In genomic region chr7:138753611-138754010, GRCh38 we compare ENCODE assay signal across 21 cellular contexts. TPM values are rescaled to one million over a fixed set of nuclear protein-coding genes. Genes with fewer than 3 reads are reported as not detected.
DNase-seq lines count a peak whose midpoint lies in the region; ATAC-seq and TF ChIP-seq lines count a peak whose summit lies in the region.
"Had no signal": no experiment of that assay in that cellular context is flagged by ENCODE, and none has a peak within 500 bp of the region (broad histone marks: within the 10 kb centered on the region; RNA-seq: fewer than 3 reads in every experiment).

No MANE protein-coding gene starts in this region.

- no peak for ATAC-seq in activated T-cell treated with anti-CD3 and anti-CD28 coated beads, Interleukin-2, amount 50 U/mL, for 72 hours (replicated peaks in 1 of 2)
- no peak for ATAC-seq in naive thymus-derived CD4-positive, alpha-beta T cell
- ATAC-seq in HG03565 (IDR thresholded peaks at IDR 0.05; ENCODE audit: unreplicated experiment), result no peak
- ATAC-seq: body of pancreas, esophagus mucosa, sciatic nerve had no signal

- H3K27ac Mint-ChIP-seq in activated T-cell treated with anti-CD3 and anti-CD28 coated beads, Interleukin-2, amount 50 U/mL, for 72 hours, result peak overlapping the region; percentile 58
- peak overlapping the region; percentile 89 to 99 (median 96) for H3K27ac Mint-ChIP-seq in naive thymus-derived CD4-positive, alpha-beta T cell

- CTCF ChIA-PET in naive thymus-derived CD4-positive, alpha-beta T cell (lab: Charles Lee), result no interaction called here

- H3K27me3 Mint-ChIP-seq in activated T-cell treated with anti-CD3 and anti-CD28 coated beads, Interleukin-2, amount 50 U/mL, for 72 hours (ENCODE audit: low read depth), result no peaks in the 10 kb centered on the region
- H3K27me3 Mint-ChIP-seq in naive thymus-derived CD4-positive, alpha-beta T cell, result peaks cover 0 to 4% (median 0%) of the 10 kb centered on the region in 5 donors

- no peak for TF ChIP-seq POLR2A in ovary (IDR thresholded peaks at IDR 0.05)

- H3K36me3 ChIP-seq in KOPT-K1 (ENCODE audit: insufficient read depth, low read length), result no peaks in the 10 kb centered on the region
- H3K36me3 ChIP-seq in naive thymus-derived CD4-positive, alpha-beta T cell (ENCODE audit: control insufficient read depth in 2 of 3, insufficient read depth in 3 of 3, low read length in 3 of 3), result no peaks in the 10 kb centered on the region
- no peaks in the 10 kb centered on the region for H3K36me3 ChIP-seq in ovary

- 83 to 93% (median 84%) methylated on average over 5 of the region's 5 CpGs for WGBS in ovary, 3 donors

- no peaks in the 10 kb centered on the region for H3K27me3 ChIP-seq in naive thymus-derived CD4-positive, alpha-beta T cell (ENCODE audit: control insufficient read depth in 2 of 2, insufficient read depth in 2 of 2, low read length in 2 of 2)
- H3K27me3 ChIP-seq in ovary, result no peaks in the 10 kb centered on the region
- H3K27me3 ChIP-seq: body of pancreas had no signal

- POLR2A ChIA-PET in naive thymus-derived CD4-positive, alpha-beta T cell (lab: Charles Lee), result no interaction called here

- DNase-seq in activated T-cell treated with anti-CD3 and anti-CD28 coated beads, Interleukin-2, amount 50 U/mL, for 1 hour, result peak; percentile 32
- no peak for DNase-seq in activated T-cell treated with anti-CD3 and anti-CD28 coated beads for 4 hours
- DNase-seq in activated T-cell treated with anti-CD3 and anti-CD28 coated beads, Interleukin-2, amount 50 U/mL, for 72 hours, result peak in 1 of 2 donors; percentile 39
- peak in 1 of 9 donors; percentile 54 for DNase-seq in naive thymus-derived CD4-positive, alpha-beta T cell
- DNase-seq in NCI-H187 treated with DMSO at 0.1 percent for 48 hours (lab: John Stamatoyannopoulos, UW), result no peak
- DNase-seq in ovary, result no peak
- DNase-seq: body of pancreas; cortex of kidney; glutamatergic neuron; IMR-90; MV-4-11; NCI-H69; stimulated activated CD4-positive, alpha-beta T cell treated with anti-CD3 and anti-CD28 coated beads, Interleukin-1b, Interleukin-23, amount 100 ng/mL, for 48 hours had no signal

- intact Hi-C loops in naive thymus-derived CD4-positive, alpha-beta T cell (cut with micrococcal nuclease), result loop anchor here (2.0 to 10.0 kb wide), 15 partner anchors 37 to 1724 kb away; partner anchors contain the start of genes CREB3L2 (in 1 of the 2), KIAA1549 (in 1 of the 2), MKRN1 (in 1 of the 2) and UBN2 (in 1 of the 2)
- intact Hi-C loops in ovary (cut with DNase I), result no loop called here

- H3K4me3 ChIP-seq in naive thymus-derived CD4-positive, alpha-beta T cell (ENCODE audit: low read length), result no peak overlapping the region
- no peak overlapping the region for H3K4me3 ChIP-seq in ovary
- H3K4me3 ChIP-seq: body of pancreas had no signal

- no peak for TF ChIP-seq CTCF in ovary (IDR thresholded peaks at IDR 0.05)

- H3K4me1 Mint-ChIP-seq in activated T-cell treated with anti-CD3 and anti-CD28 coated beads, Interleukin-2, amount 50 U/mL, for 72 hours (ENCODE audit: low read depth), result peaks cover 70% of the 10 kb centered on the region
- peaks cover 33 to 76% (median 58%) of the 10 kb centered on the region in 7 donors for H3K4me1 Mint-ChIP-seq in naive thymus-derived CD4-positive, alpha-beta T cell

- no peak for TF ChIP-seq EP300 in ovary (IDR thresholded peaks at IDR 0.05)

- peak overlapping the region; percentile 55 to 69 for H3K4me3 Mint-ChIP-seq in activated T-cell treated with anti-CD3 and anti-CD28 coated beads, Interleukin-2, amount 50 U/mL, for 72 hours
- H3K4me3 Mint-ChIP-seq in naive thymus-derived CD4-positive, alpha-beta T cell, result peak overlapping the region in 7 of 10 donors; percentile 32 to 81 (median 71)

- H3K36me3 Mint-ChIP-seq in activated T-cell treated with anti-CD3 and anti-CD28 coated beads, Interleukin-2, amount 50 U/mL, for 72 hours (ENCODE audit: insufficient read depth in 2 of 2), result peaks cover 0 to 1% of the 10 kb centered on the region in 2 donors
- peaks cover 0 to 2% (median 0%) of the 10 kb centered on the region in 5 donors for H3K36me3 Mint-ChIP-seq in naive thymus-derived CD4-positive, alpha-beta T cell

- no peaks in the 10 kb centered on the region for H3K9me3 ChIP-seq in KOPT-K1 (ENCODE audit: insufficient read depth, low read length, poor library complexity, severe bottlenecking)
- no peaks in the 10 kb centered on the region for H3K9me3 ChIP-seq in naive thymus-derived CD4-positive, alpha-beta T cell (ENCODE audit: control insufficient read depth in 2 of 3, low read length in 3 of 3)
- H3K9me3 ChIP-seq in ovary, result no peaks in the 10 kb centered on the region
- H3K9me3 ChIP-seq: body of pancreas, Caco-2 had no signal

- H3K27ac ChIP-seq in KOPT-K1 (ENCODE audit: low read depth, low read length, poor library complexity, severe bottlenecking), result peak overlapping the region; percentile 94
- H3K27ac ChIP-seq in naive thymus-derived CD4-positive, alpha-beta T cell (ENCODE audit: low read depth, low read length), result peak overlapping the region; percentile 60
- H3K27ac ChIP-seq in ovary, result no peak overlapping the region
- H3K27ac ChIP-seq: body of pancreas had no signal

- peaks cover 0 to 2% of the 10 kb centered on the region in 2 donors for H3K9me3 Mint-ChIP-seq in activated T-cell treated with anti-CD3 and anti-CD28 coated beads, Interleukin-2, amount 50 U/mL, for 72 hours
- peaks cover 0 to 7% (median 0%) of the 10 kb centered on the region in 11 donors for H3K9me3 Mint-ChIP-seq in naive thymus-derived CD4-positive, alpha-beta T cell

- H3K4me1 ChIP-seq in naive thymus-derived CD4-positive, alpha-beta T cell (ENCODE audit: control insufficient read depth in 2 of 2, insufficient read depth in 2 of 2, low read length in 2 of 2), result peaks cover 22 to 25% of the 10 kb centered on the region in 2 donors
- no peaks in the 10 kb centered on the region for H3K4me1 ChIP-seq in ovary (ENCODE audit: insufficient read depth)
- H3K4me1 ChIP-seq: body of pancreas had no signal

RNA-seq across cellular contexts. Expression of gene TMEM213, which starts 44.2 kb away (rescaled TPM):
- total RNA-seq in activated T-cell treated with anti-CD3 and anti-CD28 coated beads, Interleukin-2, amount 50 U/mL, for 72 hours, result under 1 TPM in 1 of 2 donors, not detected in 1; 0.39 TPM
- total RNA-seq in naive thymus-derived CD4-positive, alpha-beta T cell, result 1 to 10 TPM in 1 of 5 experiments, not detected in 4; 1.3 TPM
- not detected for polyA plus RNA-seq in naive thymus-derived CD4-positive, alpha-beta T cell
- not detected for total RNA-seq in ovary
- polyA plus RNA-seq in ovary, result not detected
- total RNA-seq: body of pancreas, Caco-2, esophagus mucosa, G401, IMR-90, omental fat pad, sciatic nerve had no signal
- polyA plus RNA-seq: AG04450, IMR-90 had no signal

RNA-seq across cellular contexts. Expression of gene ATP6V0A4, which starts 44.4 kb away (rescaled TPM):
- under 1 TPM; 0.38 to 0.74 TPM for total RNA-seq in activated T-cell treated with anti-CD3 and anti-CD28 coated beads, Interleukin-2, amount 50 U/mL, for 72 hours
- total RNA-seq in naive thymus-derived CD4-positive, alpha-beta T cell, result not detected
- not detected for polyA plus RNA-seq in naive thymus-derived CD4-positive, alpha-beta T cell
- not detected for total RNA-seq in ovary
- 1 to 10 TPM in 1 of 2 donors, not detected in 1; 1.7 TPM for polyA plus RNA-seq in ovary
- total RNA-seq: body of pancreas, G401, omental fat pad, sciatic nerve had no signal
- polyA plus RNA-seq: AG04450 had no signal

RNA-seq across cellular contexts. Expression of gene SVOPL, which starts 52.4 kb away (rescaled TPM):
- total RNA-seq in activated T-cell treated with anti-CD3 and anti-CD28 coated beads, Interleukin-2, amount 50 U/mL, for 72 hours, result not detected
- total RNA-seq in naive thymus-derived CD4-positive, alpha-beta T cell, result under 1 TPM in 1 of 5 experiments, not detected in 4; 0.74 TPM
- polyA plus RNA-seq in naive thymus-derived CD4-positive, alpha-beta T cell, result under 1 TPM; 0.47 to 0.64 TPM
- total RNA-seq in ovary, result 1 to 10 TPM in 2 of 7 donors, under 1 TPM in 4, not detected in 1; 0.08 to 1.3 (median 0.72) TPM
- 1 to 10 TPM in 1 of 2 donors, under 1 TPM in 1; 0.81 to 1.3 TPM for polyA plus RNA-seq in ovary
- total RNA-seq: body of pancreas, esophagus mucosa, G401, IMR-90, omental fat pad, sciatic nerve had no signal
- polyA plus RNA-seq: AG04450, IMR-90 had no signal

Comparison
In these comparisons a context has a peak if more than half of its experiments do, and no peak if none do; other contexts are left out.
1. H3K27ac ChIP-seq: peak in KOPT-K1 (single experiment) and naive thymus-derived CD4-positive, alpha-beta T cell (single experiment); none in ovary (0 of 2).
2. intact Hi-C loops: an anchor here in naive thymus-derived CD4-positive, alpha-beta T cell (2.0 to 10.0 kb wide); none called in ovary.